8 cellular contexts compared by ENCODE assay signal in genomic region chr19:32674153-32674958, GRCh38. TPM values are rescaled to one million over a fixed set of nuclear protein-coding genes. Genes with fewer than 3 reads are reported as not detected.
A peak's percentile ranks its signal among the peaks of the same experiment; 100 is the strongest.
DNase-seq lines count a peak whose midpoint lies in the region; ATAC-seq and TF ChIP-seq lines count a peak whose summit lies in the region.

No MANE protein-coding gene starts in this region.

- H3K9me3 ChIP-seq in breast epithelium, result no peaks in the 10 kb centered on the region

- H3K4me3 ChIP-seq in LNCaP clone FGC (ENCODE audit: low read depth, low read length), result peak overlapping the region; percentile 80
- H3K4me3 ChIP-seq in breast epithelium, result peak overlapping the region; percentile 92 to 95 (median 93)

- ATAC-seq in GM21360 (IDR thresholded peaks at IDR 0.05; ENCODE audit: unreplicated experiment), result no peak

- no peak for TF ChIP-seq CTCF in LNCaP clone FGC (IDR thresholded peaks at IDR 0.05; ENCODE audit: control insufficient read depth, extremely low read depth, insufficient read depth)
- no peak for TF ChIP-seq CTCF in breast epithelium (IDR thresholded peaks at IDR 0.05)

- H3K4me1 ChIP-seq in breast epithelium, result peaks cover 3 to 6% of the 10 kb centered on the region in 2 donors

- DNase-seq in NCI-H345 (lab: John Stamatoyannopoulos, UW) (peak; percentile 36), NCI-H345 treated with DMSO at 0.1 percent for 48 hours (lab: John Stamatoyannopoulos, UW; ENCODE audit: unreplicated experiment) (no peak), LNCaP clone FGC (ENCODE audit: low read depth) (no peak), breast epithelium (ENCODE audit: low spot score in 2 of 2) (no peak), midbrain (lab: John Stamatoyannopoulos, UW) (peak; percentile 4), iPS-NIHi7 (ENCODE audit: extremely low spot score) (no peak), glomerular visceral epithelial cell (ENCODE audit: extremely low spot score) (no peak)

- TF ChIP-seq POLR2A in breast epithelium (IDR thresholded peaks at IDR 0.05), result no peak

- intact Hi-C loops in breast epithelium (cut with DNase I; ENCODE audit: low total_unique reads), result no loop called here

- H3K27ac ChIP-seq in breast epithelium, result peak overlapping the region; percentile 75 to 84

- H3K36me3 ChIP-seq in breast epithelium, result no peaks in the 10 kb centered on the region

- H3K27me3 ChIP-seq in breast epithelium, result peaks cover 3 to 12% of the 10 kb centered on the region in 2 donors

RNA-seq across cellular contexts. Expression of gene ANKRD27, which starts 0.6 kb away (rescaled TPM):
- 10 to 100 TPM; 26.9 to 33.8 (median 30.4) TPM for total RNA-seq in breast epithelium

RNA-seq across cellular contexts. Expression of gene RGS9BP, which starts 1.3 kb away (rescaled TPM):
- under 1 TPM; 0.32 to 0.44 (median 0.33) TPM for total RNA-seq in breast epithelium

RNA-seq across cellular contexts. Expression of gene NUDT19, which starts 17.3 kb away (rescaled TPM):
- 1 to 10 TPM; 7.2 to 9.5 (median 8.0) TPM for total RNA-seq in breast epithelium

RNA-seq across cellular contexts. Expression of gene TDRD12, which starts 45.2 kb away (rescaled TPM):
- 1 to 10 TPM in 2 of 3 donors, not detected in 1; 2.0 to 2.3 TPM for total RNA-seq in breast epithelium

Comparison
In these comparisons a context has a peak if more than half of its experiments do, and no peak if none do; other contexts are left out.
1. DNase-seq: peak in NCI-H345 (single experiment) and midbrain (single experiment); none in NCI-H345 treated with DMSO at 0.1 percent for 48 hours (single experiment), LNCaP clone FGC (single experiment), breast epithelium (0 of 2), iPS-NIHi7 (single experiment) and glomerular visceral epithelial cell (single experiment).